ENCODE assay signal across 28 cellular contexts in the genomic region with DNA sequence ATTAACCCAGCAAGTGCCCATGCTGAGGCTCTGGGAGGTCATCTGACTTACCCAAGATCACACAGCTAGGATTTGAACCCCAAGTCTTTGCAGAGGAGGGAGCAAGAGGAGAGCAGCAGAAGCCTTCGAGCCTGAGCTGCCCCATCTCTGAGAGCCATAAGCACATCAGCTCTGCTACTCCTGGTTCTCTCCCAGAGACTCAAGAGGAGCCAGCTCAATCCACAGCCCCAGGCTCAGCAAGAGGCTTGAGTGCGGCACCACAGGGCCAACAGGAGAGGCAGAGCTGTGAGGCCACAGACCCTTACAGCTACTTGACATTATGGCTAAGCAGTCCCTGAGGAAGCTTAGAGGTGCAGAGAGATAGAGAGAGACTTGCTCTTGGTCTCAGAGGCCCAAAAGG. TPM values are rescaled to one million over a fixed set of nuclear protein-coding genes. Genes with fewer than 3 reads are reported as not detected.
"Had no signal": no experiment of that assay in that cellular context is flagged by ENCODE, and none has a peak within 500 bp of the region (broad histone marks: within the 10 kb centered on the region; RNA-seq: fewer than 3 reads in every experiment).

No MANE protein-coding gene starts in this region.

- H3K27ac ChIP-seq: neutrophil, pancreas, psoas muscle, right lobe of liver, skin epidermis, stomach, thoracic aorta, thyroid gland, tibial nerve, upper lobe of left lung, uterus had no signal

- H3K27me3 ChIP-seq: thyroid gland, tibial nerve, upper lobe of left lung, uterus had no signal

- H3K4me2 ChIP-seq: smooth muscle cell had no signal

- H3K36me3 ChIP-seq: neutrophil, pancreas, right lobe of liver, stomach, thoracic aorta, thyroid gland, tibial nerve, upper lobe of left lung, uterus had no signal

- H3K9me3 ChIP-seq: neutrophil, pancreas, psoas muscle, right lobe of liver, stomach, thoracic aorta, thyroid gland, tibial nerve, upper lobe of left lung, uterus had no signal

- H3K4me3 ChIP-seq: pancreas, psoas muscle, right lobe of liver, skin epidermis, smooth muscle cell, stomach, thoracic aorta, thyroid gland, tibial nerve, upper lobe of left lung, uterus had no signal

- H3K4me1 ChIP-seq: pancreas, psoas muscle, right lobe of liver, stomach, thyroid gland, tibial nerve, upper lobe of left lung, uterus had no signal

- DNase-seq: naive B cell; naive thymus-derived CD8-positive, alpha-beta T cell; nephron progenitor cell; nucleus accumbens; pancreas; psoas muscle; right cardiac atrium; right lobe of liver; stimulated activated CD4-positive, alpha-beta T cell treated with anti-CD3 and anti-CD28 coated beads, Interleukin-15, amount 100 ng/mL, for 24 hours; stimulated activated CD4-positive, alpha-beta T cell treated with anti-CD3 and anti-CD28 coated beads, Interleukin-2, amount 100 ng/mL, for 24 hours; stimulated activated CD4-positive, alpha-beta T cell treated with anti-CD3 and anti-CD28 coated beads, Interleukin-2, amount 100 ng/mL, for 48 hours; stimulated activated CD4-positive, alpha-beta T cell treated with anti-CD3 and anti-CD28 coated beads, Interleukin-4, amount 100 ng/mL, for 24 hours; stimulated activated naive B cell treated with anti-CD40 and anti-IgM and Interleukin-4, amounts not matched to agents 10 μg/mL and 1 μg/mL and 100 μg/mL, for 72 hours; stimulated activated naive CD4-positive, alpha-beta T cell treated with Interleukin-2 at 50 U/mL for 16 hours; stomach; thyroid gland; trophoblast cell; upper lobe of left lung; uterus had no signal

- ATAC-seq: naive thymus-derived CD8-positive, alpha-beta T cell; natural killer cell treated with Interleukin-12 subunit alpha and Interleukin-12 subunit beta and Interleukin-15 and Interleukin-18, amount 100 ng/mL, for 72 hours; pancreas; psoas muscle; right cardiac atrium; right lobe of liver; stimulated activated effector memory CD8-positive, alpha-beta T cell treated with anti-CD3 and anti-CD28 coated beads, Interleukin-12 subunit alpha, Interleukin-12 subunit beta, amount 100 ng/mL, for 72 hours; stimulated activated naive B cell treated with anti-CD40 and anti-IgM and Interleukin-4, amounts not matched to agents 10 μg/mL and 1 μg/mL and 100 μg/mL, for 72 hours had no signal

RNA-seq across cellular contexts. Expression of a gene that starts 15.9 kb away (rescaled TPM):
- total RNA-seq: naive thymus-derived CD8-positive, alpha-beta T cell; osteocyte; progenitor cell of endocrine pancreas had no signal
